ENCODE assay signal across 8 cellular contexts in the genomic region with DNA sequence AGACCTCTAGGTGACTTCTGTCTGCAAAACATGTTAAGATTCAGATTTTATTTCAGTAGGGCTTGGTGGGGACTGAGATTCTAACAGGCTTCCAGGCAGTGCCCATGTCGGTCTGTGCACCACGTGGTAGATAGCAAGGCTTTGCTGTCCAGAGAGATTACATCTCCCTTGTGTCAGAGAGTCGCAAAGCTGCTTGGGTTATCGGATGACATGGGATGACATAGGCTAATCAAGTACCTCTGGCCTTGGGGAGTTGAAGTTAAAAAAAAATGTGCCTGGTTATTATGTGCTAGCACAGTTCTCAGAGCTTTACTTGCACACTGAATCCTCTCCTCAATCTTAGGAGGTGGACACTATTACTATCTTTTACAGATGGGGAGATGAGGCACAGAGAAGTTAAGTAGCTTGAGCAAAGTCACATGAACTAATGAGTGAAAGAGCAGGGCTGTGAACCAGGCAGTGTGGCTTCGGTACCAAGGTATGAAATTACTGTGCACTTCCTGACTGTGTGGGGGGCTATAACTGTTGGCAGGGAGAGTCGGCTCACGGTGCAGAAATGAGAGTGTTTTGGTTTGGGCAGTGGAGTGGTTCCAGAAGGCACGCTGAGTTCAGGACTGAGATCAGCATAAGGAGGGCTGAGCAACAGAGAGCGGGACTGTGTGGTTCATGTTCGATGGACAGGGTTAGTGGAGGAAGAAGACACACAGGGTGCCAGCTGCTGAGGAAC. TPM values are rescaled to one million over a fixed set of nuclear protein-coding genes. Genes with fewer than 3 reads are reported as not detected.
A peak's percentile ranks its signal among the peaks of the same experiment; 100 is the strongest.
DNase-seq lines count a peak whose midpoint lies in the region; ATAC-seq and TF ChIP-seq lines count a peak whose summit lies in the region.

No MANE protein-coding gene starts in this region.

- TF ChIP-seq POLR2A in gastrocnemius medialis (IDR thresholded peaks at IDR 0.05) = no peak

- H3K4me1 Mint-ChIP-seq in activated CD4-positive, alpha-beta memory T cell treated with anti-CD3 and anti-CD28 coated beads for 36 hours (ENCODE audit: low read depth) = peaks cover 59% of the 10 kb centered on the region

- no peak overlapping the region for H3K27ac ChIP-seq in left ventricle myocardium inferior (replicated peaks)
- H3K27ac ChIP-seq in gastrocnemius medialis = peak overlapping the region in 1 of 4 donors; percentile 6

- H3K36me3 ChIP-seq in left ventricle myocardium inferior (no peaks in the 10 kb centered on the region), gastrocnemius medialis (no peaks in the 10 kb centered on the region)

- ATAC-seq in Right ventricle myocardium superior (ENCODE audit: poor library complexity) (peak; percentile 36), HG02938 (IDR thresholded peaks at IDR 0.05; ENCODE audit: unreplicated experiment) (peak; percentile 90), gastrocnemius medialis (peak; percentile 33 to 50)

- no peaks in the 10 kb centered on the region for H3K36me3 Mint-ChIP-seq in activated CD4-positive, alpha-beta memory T cell treated with anti-CD3 and anti-CD28 coated beads for 36 hours

- no peak for DNase-seq in Right ventricle myocardium superior
- DNase-seq in left ventricle myocardium inferior = no peak
- peak; percentile 87 for DNase-seq in activated CD4-positive, alpha-beta memory T cell treated with anti-CD3 and anti-CD28 coated beads for 36 hours
- DNase-seq in gastrocnemius medialis = no peak
- no peak for DNase-seq in NOMO-1 treated with DMSO at 0.1 percent for 48 hours (lab: John Stamatoyannopoulos, UW; ENCODE audit: unreplicated experiment)
- no peak for DNase-seq in NCI-H526 (lab: John Stamatoyannopoulos, UW)
- DNase-seq in NCI-H146 treated with DMSO at 0.1 percent for 48 hours (lab: John Stamatoyannopoulos, UW; ENCODE audit: unreplicated experiment) = no peak

- H3K27me3 Mint-ChIP-seq in activated CD4-positive, alpha-beta memory T cell treated with anti-CD3 and anti-CD28 coated beads for 36 hours = no peaks in the 10 kb centered on the region

- H3K4me3 ChIP-seq in left ventricle myocardium inferior = no peak overlapping the region
- peak overlapping the region in 2 of 4 donors; percentile 4 for H3K4me3 ChIP-seq in gastrocnemius medialis

- in situ Hi-C loops in gastrocnemius medialis (cut with MboI; ENCODE audit: low sequenced_read_pairs in 4 of 4) = loop anchor here in 2 of 4 donors (10.0 kb wide), 2 partner anchors 148 to 158 kb away; no protein-coding TSS in a partner anchor

- H3K9me3 ChIP-seq in left ventricle myocardium inferior (replicated peaks) = no peaks in the 10 kb centered on the region
- H3K9me3 ChIP-seq in gastrocnemius medialis = no peaks in the 10 kb centered on the region

- H3K4me3 Mint-ChIP-seq in activated CD4-positive, alpha-beta memory T cell treated with anti-CD3 and anti-CD28 coated beads for 36 hours = peak overlapping the region; percentile 59

- H3K9me3 Mint-ChIP-seq in activated CD4-positive, alpha-beta memory T cell treated with anti-CD3 and anti-CD28 coated beads for 36 hours = no peaks in the 10 kb centered on the region

- H3K27me3 ChIP-seq in left ventricle myocardium inferior (ENCODE audit: low read depth) = no peaks in the 10 kb centered on the region
- H3K27me3 ChIP-seq in gastrocnemius medialis = no peaks in the 10 kb centered on the region

- no peak for TF ChIP-seq CTCF in left ventricle myocardium inferior (IDR thresholded peaks at IDR 0.05; ENCODE audit: borderline replicate concordance)
- TF ChIP-seq CTCF in gastrocnemius medialis (IDR thresholded peaks at IDR 0.05 in 4 of 5, conservative IDR thresholded peaks at IDR 0.05 in 1 of 5) = no peak

- H3K27ac Mint-ChIP-seq in activated CD4-positive, alpha-beta memory T cell treated with anti-CD3 and anti-CD28 coated beads for 36 hours = peak overlapping the region; percentile 87

- intact Hi-C loops in Right ventricle myocardium superior (cut with DNase I) (no loop called here), left ventricle myocardium inferior (cut with micrococcal nuclease) (no loop called here), gastrocnemius medialis (cut with DNase I; ENCODE audit: low total_unique reads) (loop anchor here (2.0 to 5.0 kb wide), 3 partner anchors 40 to 246 kb away; a partner anchor contains a TSS)
- intact Hi-C loops in activated CD4-positive, alpha-beta memory T cell treated with anti-CD3 and anti-CD28 coated beads for 36 hours (cut with micrococcal nuclease) = loop anchor here (1.0 kb wide), 5 partner anchors 22 to 128 kb away; a partner anchor contains a TSS

- H3K4me1 ChIP-seq in left ventricle myocardium inferior (peaks cover 14% of the 10 kb centered on the region), gastrocnemius medialis (peaks cover 19% of the 10 kb centered on the region in 2 donors)

- CTCF ChIA-PET in activated CD4-positive, alpha-beta memory T cell treated with anti-CD3 and anti-CD28 coated beads for 36 hours (lab: Charles Lee) = interaction anchor here (0.7 to 5.9 kb wide), 37 partner anchors 9 to 168 kb away, joined by 3 to 77 read pairs (median 5); a partner anchor contains a TSS

- POLR2A ChIA-PET in activated CD4-positive, alpha-beta memory T cell treated with anti-CD3 and anti-CD28 coated beads for 36 hours (lab: Charles Lee) = interaction anchor here (0.6 to 3.6 kb wide), 9 partner anchors 9 to 136 kb away, joined by 3 to 36 read pairs (median 4); a partner anchor contains a TSS

RNA-seq across cellular contexts. Expression of a gene that starts 41.1 kb away (rescaled TPM):
- total RNA-seq in Right ventricle myocardium superior (20.8 TPM), left ventricle myocardium inferior (16.7 TPM), gastrocnemius medialis (10 to 100 TPM; 13.6 to 24.0 (median 15.8) TPM)
- total RNA-seq in activated CD4-positive, alpha-beta memory T cell treated with anti-CD3 and anti-CD28 coated beads for 36 hours = 10 to 100 TPM; 22.7 to 23.7 TPM

RNA-seq across cellular contexts. Expression of a gene that starts 41.6 kb away (rescaled TPM):
- total RNA-seq in Right ventricle myocardium superior (26.2 TPM), left ventricle myocardium inferior (28.5 TPM), gastrocnemius medialis (10 to 100 TPM in 3 of 4 donors, 1 to 10 TPM in 1; 8.4 to 20.1 (median 12.2) TPM)
- 10 to 100 TPM; 50.6 to 53.6 TPM for total RNA-seq in activated CD4-positive, alpha-beta memory T cell treated with anti-CD3 and anti-CD28 coated beads for 36 hours

Comparison
In these comparisons a context has a peak if more than half of its experiments do, and no peak if none do; other contexts are left out.
1. ATAC-seq: peak in every context shown above with its lines; median percentile 90 in HG02938; 42 in gastrocnemius medialis; 36 in Right ventricle myocardium superior.
2. intact Hi-C loops: an anchor here in activated CD4-positive, alpha-beta memory T cell treated with anti-CD3 and anti-CD28 coated beads for 36 hours (1.0 kb wide) and gastrocnemius medialis (2.0 to 5.0 kb wide); none called in Right ventricle myocardium superior and left ventricle myocardium inferior.